Comparison of ENCODE assay signal across 14 cellular contexts in genomic region chr15:70127288-70127746, GRCh38. TPM values are rescaled to one million over a fixed set of nuclear protein-coding genes. Genes with fewer than 3 reads are reported as not detected.
DNase-seq lines count a peak whose midpoint lies in the region; ATAC-seq and TF ChIP-seq lines count a peak whose summit lies in the region.
"Had no signal": no experiment of that assay in that cellular context is flagged by ENCODE, and none has a peak within 500 bp of the region (broad histone marks: within the 10 kb centered on the region; RNA-seq: fewer than 3 reads in every experiment).

No MANE protein-coding gene starts in this region.

- H3K27ac Mint-ChIP-seq in Caco-2 (ENCODE audit: unreplicated experiment) (no peak overlapping the region), osteocyte (ENCODE audit: unreplicated experiment) (no peak overlapping the region)
- no peak overlapping the region for H3K27ac Mint-ChIP-seq in activated naive CD4-positive, alpha-beta T cell treated with anti-CD3 and anti-CD28 coated beads for 36 hours
- H3K27ac Mint-ChIP-seq: CD4-positive, alpha-beta T cell; stimulated activated effector memory CD8-positive, alpha-beta T cell treated with anti-CD3 and anti-CD28 coated beads, Interleukin-12 subunit alpha, Interleukin-12 subunit beta, amount 100 ng/mL, for 72 hours had no signal

- no peaks in the 10 kb centered on the region for H3K36me3 ChIP-seq in PC-3 (ENCODE audit: low read depth, low read length)
- no peaks in the 10 kb centered on the region; the same call in 1 of the 2 replicates for H3K36me3 ChIP-seq in Caco-2 (ENCODE audit: control insufficient read depth, insufficient read depth, low read length)
- H3K36me3 ChIP-seq: neutrophil had no signal

- H3K4me1 ChIP-seq in PC-3 (ENCODE audit: insufficient read depth, low read length) (peaks cover 4% of the 10 kb centered on the region; the same call in 1 of the 2 replicates), Caco-2 (peaks cover 22% of the 10 kb centered on the region)

- no peak for ATAC-seq in PC-3

- H3K9me3 Mint-ChIP-seq in Caco-2 (ENCODE audit: unreplicated experiment) (no peaks in the 10 kb centered on the region), osteocyte (ENCODE audit: unreplicated experiment) (no peaks in the 10 kb centered on the region)
- H3K9me3 Mint-ChIP-seq in activated naive CD4-positive, alpha-beta T cell treated with anti-CD3 and anti-CD28 coated beads for 36 hours = no peaks in the 10 kb centered on the region
- H3K9me3 Mint-ChIP-seq: CD4-positive, alpha-beta T cell; stimulated activated effector memory CD8-positive, alpha-beta T cell treated with anti-CD3 and anti-CD28 coated beads, Interleukin-12 subunit alpha, Interleukin-12 subunit beta, amount 100 ng/mL, for 72 hours had no signal

- no peaks in the 10 kb centered on the region for H3F3A ChIP-seq in PC-3 (ENCODE audit: low read length, unreplicated experiment)

- H3K4me1 Mint-ChIP-seq in Caco-2 (ENCODE audit: low read depth, unreplicated experiment) (peaks cover 6% of the 10 kb centered on the region), osteocyte (ENCODE audit: unreplicated experiment) (peaks cover 8% of the 10 kb centered on the region)
- H3K4me1 Mint-ChIP-seq in activated naive CD4-positive, alpha-beta T cell treated with anti-CD3 and anti-CD28 coated beads for 36 hours (ENCODE audit: low read depth) = peaks cover 6% of the 10 kb centered on the region

- POLR2A ChIA-PET in PC-3 (lab: Charles Lee; ENCODE audit: unreplicated experiment) (no interaction called here), Caco-2 (lab: Charles Lee) (no interaction called here)

- no TSS peak for BruUV-seq in PC-3 (replicated peaks; lab: Mats Ljungman, UMichigan)
- BruUV-seq in Caco-2 (replicated peaks; lab: Mats Ljungman, UMichigan) = no TSS peak

- no peak overlapping the region for H2AFZ ChIP-seq in PC-3 (ENCODE audit: low read length)

- H3K4me3 Mint-ChIP-seq in Caco-2 (ENCODE audit: unreplicated experiment) (no peak overlapping the region), osteocyte (ENCODE audit: unreplicated experiment) (no peak overlapping the region)
- H3K4me3 Mint-ChIP-seq in activated naive CD4-positive, alpha-beta T cell treated with anti-CD3 and anti-CD28 coated beads for 36 hours = no peak overlapping the region
- H3K4me3 Mint-ChIP-seq: CD4-positive, alpha-beta T cell; stimulated activated effector memory CD8-positive, alpha-beta T cell treated with anti-CD3 and anti-CD28 coated beads, Interleukin-12 subunit alpha, Interleukin-12 subunit beta, amount 100 ng/mL, for 72 hours had no signal

- no peak overlapping the region for H3K4me2 ChIP-seq in PC-3 (ENCODE audit: low read length)
- H3K4me2 ChIP-seq: KMS-11 had no signal

- TF ChIP-seq CTCF in PC-3 (conservative IDR thresholded peaks at IDR 0.05; ENCODE audit: low read depth, low read length) = no peak
- TF ChIP-seq CTCF in Caco-2 (IDR thresholded peaks at IDR 0.05; ENCODE audit: insufficient read depth in 1 of 2, low read depth in 1 of 2, low read length in 1 of 2, severe bottlenecking in 1 of 2, unreplicated experiment in 1 of 2) = no peak
- TF ChIP-seq CTCF in osteocyte (IDR thresholded peaks at IDR 0.05) = no peak

- peak; percentile 34 for DNase-seq in G401 (ENCODE audit: low spot score)
- DNase-seq in PC-3 = peak; percentile 49
- peak; percentile 53 for DNase-seq in globus pallidus (ENCODE audit: low spot score)
- DNase-seq in putamen (ENCODE audit: low spot score) = peak; percentile 34
- no peak for DNase-seq in Caco-2
- DNase-seq in osteocyte (ENCODE audit: extremely low spot score, unreplicated experiment) = no peak
- no peak for DNase-seq in CD1c-positive myeloid dendritic cell (ENCODE audit: extremely low spot score)
- DNase-seq in activated naive CD4-positive, alpha-beta T cell treated with anti-CD3 and anti-CD28 coated beads for 36 hours = no peak
- DNase-seq: activated naive CD4-positive, alpha-beta T cell; CD4-positive, alpha-beta T cell; islet precursor cell had no signal

- H3K9me3 ChIP-seq in PC-3 (ENCODE audit: low read length) (no peaks in the 10 kb centered on the region), Caco-2 (no peaks in the 10 kb centered on the region)
- H3K9me3 ChIP-seq: neutrophil had no signal

- in situ Hi-C loops in G401 (cut with HindIII; ENCODE audit: low sequenced_read_pairs) = no loop called here

- no peak overlapping the region for H3K27ac ChIP-seq in PC-3 (ENCODE audit: low read length)
- H3K27ac ChIP-seq: KMS-11, neutrophil had no signal

- H3K9ac ChIP-seq in PC-3 (ENCODE audit: low read length) = no peak overlapping the region
- H3K9ac ChIP-seq: KMS-11 had no signal

- no peaks in the 10 kb centered on the region for H4K20me1 ChIP-seq in PC-3 (ENCODE audit: low read length)

- no peaks in the 10 kb centered on the region for H3K9me2 ChIP-seq in PC-3 (replicated peaks; ENCODE audit: low read length)

- no peaks in the 10 kb centered on the region for H3K36me3 Mint-ChIP-seq in Caco-2 (ENCODE audit: insufficient read depth, unreplicated experiment)
- H3K36me3 Mint-ChIP-seq in osteocyte (ENCODE audit: unreplicated experiment) = no peaks in the 10 kb centered on the region
- no peaks in the 10 kb centered on the region for H3K36me3 Mint-ChIP-seq in activated naive CD4-positive, alpha-beta T cell treated with anti-CD3 and anti-CD28 coated beads for 36 hours (ENCODE audit: low read depth)
- H3K36me3 Mint-ChIP-seq: stimulated activated effector memory CD8-positive, alpha-beta T cell treated with anti-CD3 and anti-CD28 coated beads, Interleukin-12 subunit alpha, Interleukin-12 subunit beta, amount 100 ng/mL, for 72 hours had no signal

- intact Hi-C loops in PC-3 (cut with micrococcal nuclease) (no loop called here), Caco-2 (cut with micrococcal nuclease; ENCODE audit: unreplicated experiment) (no loop called here)
- intact Hi-C loops in activated naive CD4-positive, alpha-beta T cell treated with anti-CD3 and anti-CD28 coated beads for 36 hours (cut with micrococcal nuclease) = no loop called here

- H3K27me3 ChIP-seq in PC-3 (ENCODE audit: low read length) = no peaks in the 10 kb centered on the region
- no peaks in the 10 kb centered on the region for H3K27me3 ChIP-seq in Caco-2 (replicated peaks; ENCODE audit: control insufficient read depth, insufficient read depth, low read length)
- H3K27me3 ChIP-seq: neutrophil had no signal

- CTCF ChIA-PET in PC-3 (lab: Charles Lee) = no interaction called here
- CTCF ChIA-PET in Caco-2 (lab: Charles Lee) = no interaction called here
- CTCF ChIA-PET in activated naive CD4-positive, alpha-beta T cell treated with anti-CD3 and anti-CD28 coated beads for 36 hours (lab: Charles Lee) = no interaction called here

- H3K4me3 ChIP-seq in PC-3 (ENCODE audit: low read length) = no peak overlapping the region
- H3K4me3 ChIP-seq in Caco-2 (ENCODE audit: low read depth, low read length) = no peak overlapping the region

- H3K27me3 Mint-ChIP-seq in Caco-2 (ENCODE audit: insufficient read depth, unreplicated experiment) (no peaks in the 10 kb centered on the region), osteocyte (ENCODE audit: unreplicated experiment) (peaks cover 68% of the 10 kb centered on the region)
- no peaks in the 10 kb centered on the region for H3K27me3 Mint-ChIP-seq in activated naive CD4-positive, alpha-beta T cell treated with anti-CD3 and anti-CD28 coated beads for 36 hours (ENCODE audit: low read depth)
- H3K27me3 Mint-ChIP-seq: CD4-positive, alpha-beta T cell had no signal

- H3K79me2 ChIP-seq in PC-3 (ENCODE audit: low read length) = no peaks in the 10 kb centered on the region

RNA-seq across cellular contexts. Expression of gene TLE3, which starts 29.6 kb away (rescaled TPM):
- total RNA-seq in G401 (2014; rRNA removed; shearing (Covaris generic)) = 34.6 and 36.0 TPM in 2 replicates
- total RNA-seq in PC-3 (2014; rRNA removed) (72.5 and 109 TPM in 2 replicates), Caco-2 (2022) (96.0 and 105 TPM in 2 replicates), osteocyte (27.8 and 28.8 TPM in 2 replicates)
- 100 to 1,000 TPM; 105 to 109 TPM for total RNA-seq in activated naive CD4-positive, alpha-beta T cell treated with anti-CD3 and anti-CD28 coated beads for 36 hours

Comparison
In these comparisons a context has a peak if more than half of its experiments do, and no peak if none do; other contexts are left out.
1. DNase-seq: peak in G401 (single experiment), PC-3 (single experiment), globus pallidus (single experiment) and putamen (single experiment); none in Caco-2 (0 of 2), osteocyte (single experiment), CD1c-positive myeloid dendritic cell (single experiment) and activated naive CD4-positive, alpha-beta T cell treated with anti-CD3 and anti-CD28 coated beads for 36 hours (single experiment).